28 cellular contexts compared by ENCODE assay signal in the genomic region with DNA sequence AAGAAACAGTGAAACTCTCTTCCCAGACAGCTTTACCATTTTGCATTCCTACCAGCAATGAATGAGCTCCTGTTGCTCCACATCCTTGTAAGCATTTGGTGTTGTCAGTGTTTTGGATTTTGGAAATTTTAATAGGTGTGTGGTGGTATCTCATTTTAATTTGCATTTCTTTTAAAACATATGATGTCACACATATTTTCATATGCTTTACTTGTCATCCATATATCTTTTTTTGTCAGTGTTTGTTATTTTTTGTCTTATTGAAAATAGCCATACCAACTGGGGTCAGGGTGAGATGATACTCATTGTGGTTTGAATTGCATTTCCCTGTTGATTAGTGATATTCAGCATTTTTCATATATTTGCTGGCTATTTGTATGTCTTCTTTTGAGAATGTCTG.
"Had no signal": no experiment of that assay in that cellular context is flagged by ENCODE, and none has a peak within 500 bp of the region (broad histone marks: within the 10 kb centered on the region; RNA-seq: fewer than 3 reads in every experiment).

No MANE protein-coding gene starts in this region.

- H3K9me3 ChIP-seq: colonic mucosa, esophagus squamous epithelium, gastrocnemius medialis had no signal

- H3K36me3 ChIP-seq: colonic mucosa, esophagus muscularis mucosa, esophagus squamous epithelium, gastrocnemius medialis, gastroesophageal sphincter, heart left ventricle, heart right ventricle had no signal

- H3K4me3 ChIP-seq: colonic mucosa, coronary artery, dorsolateral prefrontal cortex, esophagus muscularis mucosa, esophagus squamous epithelium, gastrocnemius medialis, gastroesophageal sphincter, heart left ventricle, heart right ventricle had no signal

- FAIRE-seq: colon, endometrium, endothelial cell of umbilical vein, frontal cortex had no signal

- H3K27me3 ChIP-seq: colonic mucosa, dorsolateral prefrontal cortex, esophagus squamous epithelium, foreskin keratinocyte, gastrocnemius medialis, gastroesophageal sphincter, heart left ventricle, heart right ventricle had no signal

- ATAC-seq: effector memory CD8-positive, alpha-beta T cell; esophagus mucosa; foreskin keratinocyte; gastrocnemius medialis; gastroesophageal sphincter; heart left ventricle; heart right ventricle had no signal

- H3K4me1 ChIP-seq: colonic mucosa, gastrocnemius medialis, gastroesophageal sphincter had no signal

- H3K27ac ChIP-seq: colonic mucosa, coronary artery, dorsolateral prefrontal cortex, epithelial cell of prostate, esophagus muscularis mucosa, esophagus squamous epithelium, foreskin keratinocyte, gastrocnemius medialis, gastroesophageal sphincter, heart left ventricle, heart right ventricle had no signal

- DNase-seq: colonic mucosa; cortex of kidney; dermis blood vessel endothelial cell; dorsolateral prefrontal cortex; effector CD4-positive, alpha-beta T cell; effector CD8-positive, alpha-beta T cell; effector memory CD4-positive, alpha-beta T cell; effector memory CD8-positive, alpha-beta T cell; endodermal cell; erythroblast; esophagus squamous epithelium; foreskin fibroblast; foreskin keratinocyte; foreskin melanocyte; gastrocnemius medialis; glutamatergic neuron; head of caudate nucleus; heart left ventricle; heart right ventricle had no signal
